8 cellular contexts compared by ENCODE assay signal in genomic region chr22:28051787-28052356, GRCh38.
DNase-seq lines count a peak whose midpoint lies in the region; ATAC-seq and TF ChIP-seq lines count a peak whose summit lies in the region.

No MANE protein-coding gene starts in this region.

- no peaks in the 10 kb centered on the region for H3K4me1 Mint-ChIP-seq in CD8-positive, alpha-beta T cell (ENCODE audit: low read depth)

- H3K4me1 ChIP-seq in CD8-positive, alpha-beta T cell (ENCODE audit: insufficient read depth, low read length) = no peaks in the 10 kb centered on the region
- H3K4me1 ChIP-seq in HEK293 (ENCODE audit: control insufficient read depth, insufficient read depth, low read length) = no peaks in the 10 kb centered on the region
- H3K4me1 ChIP-seq in Peyer's patch = no peaks in the 10 kb centered on the region

- no peak overlapping the region for H3K27ac ChIP-seq in CD8-positive, alpha-beta T cell (ENCODE audit: low read depth, low read length)
- H3K27ac ChIP-seq in HEK293 (ENCODE audit: extremely low read depth, low read depth, low read length) (no peak overlapping the region), Peyer's patch (no peak overlapping the region)

- H3K27me3 Mint-ChIP-seq in CD8-positive, alpha-beta T cell (ENCODE audit: low read depth) = no peaks in the 10 kb centered on the region

- no peak overlapping the region for H3K4me3 Mint-ChIP-seq in CD8-positive, alpha-beta T cell

- H3K36me3 ChIP-seq in CD8-positive, alpha-beta T cell (ENCODE audit: insufficient read depth, low read length) = no peaks in the 10 kb centered on the region
- H3K36me3 ChIP-seq in HEK293 (ENCODE audit: control insufficient read depth in 2 of 2, insufficient read depth in 1 of 2, low read length in 2 of 2) (no peaks in the 10 kb centered on the region), Peyer's patch (no peaks in the 10 kb centered on the region)

- peak; percentile 32 for TF ChIP-seq CTCF in CD8-positive, alpha-beta T cell (IDR thresholded peaks at IDR 0.05)
- TF ChIP-seq CTCF in HEK293 (tag by site-specific recombination; IDR thresholded peaks at IDR 0.05) = peak; percentile 48; the same call in 1 of the 2 replicates
- TF ChIP-seq CTCF in Peyer's patch (IDR thresholded peaks at IDR 0.05) = peak in 4 of 6 experiments; percentile 64 to 76 (median 72)
- TF ChIP-seq CTCF in cardiac fibroblast (IDR thresholded peaks at IDR 0.05; ENCODE audit: low read depth, low read length) = peak; percentile 92

- no peak for TF ChIP-seq POLR2A in Peyer's patch (IDR thresholded peaks at IDR 0.05)

- no peak overlapping the region for H3K27ac Mint-ChIP-seq in CD8-positive, alpha-beta T cell

- no peaks in the 10 kb centered on the region for H3K36me3 Mint-ChIP-seq in CD8-positive, alpha-beta T cell

- H3K9me3 Mint-ChIP-seq in CD8-positive, alpha-beta T cell = no peaks in the 10 kb centered on the region

- peak in 2 of 7 experiments; percentile 25 to 27 for DNase-seq in CD8-positive, alpha-beta T cell
- DNase-seq in Peyer's patch (peak; percentile 31 to 84 (median 76)), cardiac fibroblast (ENCODE audit: low read depth in 2 of 2) (peak; percentile 75 to 78), kidney glomerular epithelial cell (lab: John Stamatoyannopoulos, UW) (peak; percentile 55)
- DNase-seq in stimulated activated CD8-positive, alpha-beta memory T cell treated with anti-CD3 and anti-CD28 coated beads, Interleukin-15, amount 100 ng/mL, for 48 hours (ENCODE audit: low read depth in 2 of 2) = peak; percentile 6 to 10

- POLR2A ChIA-PET in CD8-positive, alpha-beta T cell (lab: Charles Lee) = no interaction called here
- POLR2A ChIA-PET in HEK293 (lab: Yijun Ruan, JAX) = interaction anchor here (0.6 kb wide), 1 partner anchor 180 kb away, joined by 3 read pairs; no protein-coding TSS in a partner anchor

- no peak for ATAC-seq in CD8-positive, alpha-beta T cell
- no peak for ATAC-seq in esophagus mucosa
- ATAC-seq in HG03097 (IDR thresholded peaks at IDR 0.05; ENCODE audit: low FRiP score, unreplicated experiment) = no peak

- H3K4me3 ChIP-seq in CD8-positive, alpha-beta T cell (ENCODE audit: low read depth, low read length) = no peak overlapping the region
- no peak overlapping the region for H3K4me3 ChIP-seq in HEK293 (ENCODE audit: low read depth, low read length)
- H3K4me3 ChIP-seq in Peyer's patch = no peak overlapping the region
- H3K4me3 ChIP-seq in cardiac fibroblast (replicated peaks in 1 of 2; ENCODE audit: low read depth in 2 of 2, low read length in 2 of 2) = no peak overlapping the region

- CTCF ChIA-PET in CD8-positive, alpha-beta T cell (lab: Charles Lee) = interaction anchor here (0.6 to 1.6 kb wide), 9 partner anchors 12 to 1194 kb away, joined by 3 to 5 read pairs (median 4); no protein-coding TSS in a partner anchor
- CTCF ChIA-PET in HEK293 (lab: Yijun Ruan, JAX) = interaction anchor here (0.5 to 8.1 kb wide), 37 partner anchors 11 to 1004 kb away, joined by 3 to 72 read pairs (median 4); no protein-coding TSS in a partner anchor

- no peaks in the 10 kb centered on the region for H3K9me3 ChIP-seq in CD8-positive, alpha-beta T cell (ENCODE audit: low read length)
- H3K9me3 ChIP-seq in HEK293 (ENCODE audit: control insufficient read depth, insufficient read depth, low read depth, low read length) = no peaks in the 10 kb centered on the region
- no peaks in the 10 kb centered on the region for H3K9me3 ChIP-seq in Peyer's patch

- no peaks in the 10 kb centered on the region for H3K27me3 ChIP-seq in CD8-positive, alpha-beta T cell (ENCODE audit: insufficient read depth, low read length)
- H3K27me3 ChIP-seq in Peyer's patch = no peaks in the 10 kb centered on the region

- intact Hi-C loops in CD8-positive, alpha-beta T cell (cut with DNase I, micrococcal nuclease) = loop anchor here (1.0 to 5.0 kb wide), 3 partner anchors 390 to 542 kb away; no protein-coding TSS in a partner anchor

TF ChIP-seq in HEK293, 187 proteins besides CTCF, POLR2A, EP300 and RAD21:
- TF ChIP-seq ZNF549 (tag by site-specific recombination; IDR thresholded peaks at IDR 0.05) (no peak), ZNF660 (tag by site-specific recombination; IDR thresholded peaks at IDR 0.05) (0 out of 2 replicates have a peak, but pooled peaks have one; percentile 30), HOXD13 (CRISPR knock-in tag; IDR thresholded peaks at IDR 0.05; ENCODE audit: borderline replicate concordance) (no peak), IKZF3 (tag by site-specific recombination; IDR thresholded peaks at IDR 0.05) (peak; percentile 82; the same call in 1 of the 2 replicates), PRDM10 (tag by site-specific recombination; IDR thresholded peaks at IDR 0.05) (no peak), ZSCAN5A (tag by site-specific recombination; IDR thresholded peaks at IDR 0.05) (no peak), ZNF654 (tag by site-specific recombination; IDR thresholded peaks at IDR 0.05; ENCODE audit: low read depth) (peak; percentile 80)

Comparison
In these comparisons a context has a peak if more than half of its experiments do, and no peak if none do; other contexts are left out.
1. CTCF ChIP-seq: peak in every context shown above with its lines; median percentile 92 in cardiac fibroblast; 72 in Peyer's patch; 48 in HEK293; 32 in CD8-positive, alpha-beta T cell.